In genomic region chr10:121131014-121131413, GRCh38 we compare ENCODE assay signal across 16 cellular contexts.
DNase-seq lines count a peak whose midpoint lies in the region; ATAC-seq and TF ChIP-seq lines count a peak whose summit lies in the region.
"Had no signal": no experiment of that assay in that cellular context is flagged by ENCODE, and none has a peak within 500 bp of the region (broad histone marks: within the 10 kb centered on the region; RNA-seq: fewer than 3 reads in every experiment).

No MANE protein-coding gene starts in this region.

- peaks cover 13% of the 10 kb centered on the region for H3F3A ChIP-seq in smooth muscle cell (ENCODE audit: low read depth)

- no peaks in the 10 kb centered on the region for H3K27me3 Mint-ChIP-seq in activated CD8-positive, alpha-beta T cell treated with anti-CD3 and anti-CD28 coated beads, Interleukin-2, amount 10 ng/mL, durations not matched to agents 7 days and 5 days (ENCODE audit: low read depth)
- H3K27me3 Mint-ChIP-seq: CD4-positive, CD25-positive, alpha-beta regulatory T cell had no signal

- TF ChIP-seq CTCF in smooth muscle cell (IDR thresholded peaks at IDR 0.05; ENCODE audit: borderline replicate concordance, insufficient read depth, poor library complexity, severe bottlenecking) (no peak), coronary artery (IDR thresholded peaks at IDR 0.05) (no peak)

- CTCF ChIA-PET in activated CD8-positive, alpha-beta T cell treated with anti-CD3 and anti-CD28 coated beads, Interleukin-2, amount 10 ng/mL, durations not matched to agents 7 days and 5 days (lab: Charles Lee) = no interaction called here

- WGBS in smooth muscle cell (ENCODE audit: low lambda C conversion rate) = 62% methylated on average over 5 of the region's 5 CpGs

- no peak overlapping the region for H3K9ac ChIP-seq in smooth muscle cell (ENCODE audit: low read depth)
- H3K9ac ChIP-seq: GM23248 had no signal

- H3K36me3 ChIP-seq in smooth muscle cell (ENCODE audit: low read depth) = no peaks in the 10 kb centered on the region
- H3K36me3 ChIP-seq: BE2C had no signal

- no peak for DNase-seq in smooth muscle cell (lab: John Stamatoyannopoulos, UW; ENCODE audit: unreplicated experiment)
- DNase-seq in T-helper 2 cell = no peak
- no peak for DNase-seq in coronary artery (ENCODE audit: low spot score)
- no peak for DNase-seq in activated CD8-positive, alpha-beta T cell treated with anti-CD3 and anti-CD28 coated beads, Interleukin-2, amount 10 ng/mL, durations not matched to agents 7 days and 5 days
- no peak for DNase-seq in SIG-M5 treated with dmso at 0.1 percent for 504 hours (lab: John Stamatoyannopoulos, UW; ENCODE audit: unreplicated experiment)
- DNase-seq: ACHN; BE2C; CD4-positive, CD25-positive, alpha-beta regulatory T cell; CD8-positive, alpha-beta memory T cell; COR-L47; GM23248; HCEC 1CT had no signal

- no peaks in the 10 kb centered on the region for H3K4me1 ChIP-seq in smooth muscle cell (ENCODE audit: low read depth)
- H3K4me1 ChIP-seq: BE2C had no signal

- H3K4me3 Mint-ChIP-seq in activated CD8-positive, alpha-beta T cell treated with anti-CD3 and anti-CD28 coated beads, Interleukin-2, amount 10 ng/mL, durations not matched to agents 7 days and 5 days = no peak overlapping the region
- H3K4me3 Mint-ChIP-seq: CD4-positive, CD25-positive, alpha-beta regulatory T cell; CD8-positive, alpha-beta memory T cell; IgD-negative memory B cell had no signal

- no peak overlapping the region for H2AFZ ChIP-seq in smooth muscle cell (ENCODE audit: low read depth)
- H2AFZ ChIP-seq: GM23248 had no signal

- no peaks in the 10 kb centered on the region for H3K9me3 Mint-ChIP-seq in activated CD8-positive, alpha-beta T cell treated with anti-CD3 and anti-CD28 coated beads, Interleukin-2, amount 10 ng/mL, durations not matched to agents 7 days and 5 days (ENCODE audit: insufficient read depth)

- H3K9me3 ChIP-seq in smooth muscle cell (replicated peaks; ENCODE audit: low read depth) = no peaks in the 10 kb centered on the region
- H3K9me3 ChIP-seq: BE2C had no signal

- no peaks in the 10 kb centered on the region for H3K27me3 ChIP-seq in layer of hippocampus (ENCODE audit: control insufficient read depth, insufficient read depth, low read length)
- no peaks in the 10 kb centered on the region for H3K27me3 ChIP-seq in smooth muscle cell (ENCODE audit: low read depth)
- H3K27me3 ChIP-seq: BE2C had no signal

- no peaks in the 10 kb centered on the region for H3K79me2 ChIP-seq in smooth muscle cell (ENCODE audit: low read depth)

- H3K4me3 ChIP-seq in smooth muscle cell (no peak overlapping the region), coronary artery (no peak overlapping the region)
- H3K4me3 ChIP-seq: GM23248 had no signal

- ATAC-seq in activated CD8-positive, alpha-beta T cell treated with anti-CD3 and anti-CD28 coated beads, Interleukin-2, amount 10 ng/mL, durations not matched to agents 7 days and 5 days = no peak

- no peaks in the 10 kb centered on the region for H3K36me3 Mint-ChIP-seq in activated CD8-positive, alpha-beta T cell treated with anti-CD3 and anti-CD28 coated beads, Interleukin-2, amount 10 ng/mL, durations not matched to agents 7 days and 5 days (ENCODE audit: low read depth)
- H3K36me3 Mint-ChIP-seq: CD4-positive, CD25-positive, alpha-beta regulatory T cell; CD8-positive, alpha-beta memory T cell; IgD-negative memory B cell had no signal

- no peak overlapping the region for H3K27ac Mint-ChIP-seq in activated CD8-positive, alpha-beta T cell treated with anti-CD3 and anti-CD28 coated beads, Interleukin-2, amount 10 ng/mL, durations not matched to agents 7 days and 5 days
- H3K27ac Mint-ChIP-seq: CD4-positive, CD25-positive, alpha-beta regulatory T cell; CD8-positive, alpha-beta memory T cell; IgD-negative memory B cell had no signal

- peak overlapping the region; percentile 98 for H3K27ac ChIP-seq in cingulate gyrus (ENCODE audit: low read depth, low read length)
- H3K27ac ChIP-seq in layer of hippocampus (ENCODE audit: low read depth, low read length) = peak overlapping the region; percentile 96
- H3K27ac ChIP-seq in smooth muscle cell (ENCODE audit: low read depth) = no peak overlapping the region
- H3K27ac ChIP-seq in coronary artery = no peak overlapping the region
- H3K27ac ChIP-seq: GM23248, HL-60 had no signal

- POLR2A ChIA-PET in activated CD8-positive, alpha-beta T cell treated with anti-CD3 and anti-CD28 coated beads, Interleukin-2, amount 10 ng/mL, durations not matched to agents 7 days and 5 days (lab: Charles Lee) = no interaction called here

- no peaks in the 10 kb centered on the region for H3K4me1 Mint-ChIP-seq in activated CD8-positive, alpha-beta T cell treated with anti-CD3 and anti-CD28 coated beads, Interleukin-2, amount 10 ng/mL, durations not matched to agents 7 days and 5 days (ENCODE audit: low read depth)
- H3K4me1 Mint-ChIP-seq: CD4-positive, CD25-positive, alpha-beta regulatory T cell; CD8-positive, alpha-beta memory T cell; IgD-negative memory B cell had no signal

- no peaks in the 10 kb centered on the region for H4K20me1 ChIP-seq in smooth muscle cell (ENCODE audit: low read depth)

- peak overlapping the region; percentile 36 for H3K4me2 ChIP-seq in smooth muscle cell

Comparison
In these comparisons a context has a peak if more than half of its experiments do, and no peak if none do; other contexts are left out.
1. H3K27ac ChIP-seq: peak in cingulate gyrus (single experiment) and layer of hippocampus (single experiment); none in smooth muscle cell (single experiment) and coronary artery (0 of 2).